ENCODE assay signal across 10 cellular contexts in the genomic region with DNA sequence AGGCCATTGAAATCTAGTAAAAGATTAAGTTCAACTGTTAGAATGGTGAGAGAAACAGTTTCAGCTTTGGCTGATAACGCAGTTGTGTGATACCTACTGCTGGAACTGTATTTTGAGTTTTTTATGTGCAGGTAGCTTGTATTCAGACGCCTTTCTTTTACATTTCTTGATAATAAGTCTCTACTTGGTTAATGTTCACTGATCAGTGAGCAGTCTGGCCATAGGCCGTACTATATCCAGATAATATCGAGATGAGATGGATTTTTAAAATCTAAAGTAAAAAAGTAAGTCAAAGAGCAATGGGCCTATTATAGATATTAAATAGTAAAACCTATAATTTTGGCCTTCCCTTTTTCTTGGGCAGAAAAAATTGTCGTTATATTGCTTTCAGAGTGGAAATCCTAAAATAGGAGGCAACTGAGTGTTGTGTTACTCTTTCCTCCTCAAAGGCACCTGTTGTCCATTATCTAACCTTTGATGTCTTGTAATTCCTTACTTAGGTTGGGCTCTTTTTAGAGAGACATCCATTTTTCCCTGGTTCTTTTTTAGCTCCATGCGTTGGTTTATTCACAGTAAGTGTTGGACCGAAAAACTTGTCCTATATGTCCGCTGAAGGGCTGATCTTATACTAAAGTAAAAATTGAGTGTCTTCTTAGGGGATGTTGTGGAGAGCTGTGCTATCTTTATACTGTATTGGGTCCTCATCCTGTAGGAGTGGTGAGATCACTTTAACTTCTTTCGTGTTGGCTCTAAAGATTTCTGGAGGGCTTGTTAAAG. TPM values are rescaled to one million over a fixed set of nuclear protein-coding genes. Genes with fewer than 3 reads are reported as not detected.
A peak's percentile ranks its signal among the peaks of the same experiment; 100 is the strongest.
DNase-seq lines count a peak whose midpoint lies in the region; ATAC-seq, FAIRE-seq and TF ChIP-seq lines count a peak whose summit lies in the region.
"Had no signal": no experiment of that assay in that cellular context is flagged by ENCODE, and none has a peak within 500 bp of the region (broad histone marks: within the 10 kb centered on the region; RNA-seq: fewer than 3 reads in every experiment).

No MANE protein-coding gene starts in this region.

- CTCF ChIA-PET in mammary epithelial cell (lab: Charles Lee; ENCODE audit: low non-redundant PET), result no interaction called here

- in situ Hi-C loops in mammary epithelial cell (cut with MboI; ENCODE audit: low sequenced_read_pairs in 2 of 2), result no loop called here

- no peak for FAIRE-seq in HTR-8/SVneo (lab: Jason Lieb, UNC)

- peak overlapping the region; percentile 70 for H3K4me2 ChIP-seq in mammary epithelial cell (ENCODE audit: insufficient read depth, low read depth, low read length)

- 67 to 78% (median 73%) methylated on average over 9 of the region's 9 CpGs for WGBS in heart left ventricle, 4 donors
- WGBS in mammary epithelial cell (ENCODE audit: low coverage, missing lambda C conversion rate), result 72% methylated on average over 9 of the region's 9 CpGs
- 56% methylated on average over 5 of the region's 9 CpGs; no CpG with 5 or more reads in 1 of the 2 experiments for WGBS in mesodermal cell (ENCODE audit: insufficient coverage in 2 of 2), 2 experiments

- intact Hi-C loops in heart left ventricle (cut with DNase I), result loop anchor here in 1 of 10 donors (2.0 kb wide), 1 partner anchor 68 kb away; no protein-coding TSS in a partner anchor
- intact Hi-C loops in cardiac septum (cut with DNase I), result loop anchor here (5.0 kb wide), 1 partner anchor 39 kb away; no protein-coding TSS in a partner anchor
- intact Hi-C loops in mammary epithelial cell (cut with micrococcal nuclease), result no loop called here
- intact Hi-C loops in vagina (cut with DNase I), result no loop called here

- H3K27me3 ChIP-seq in heart left ventricle, result no peaks in the 10 kb centered on the region
- H3K27me3 ChIP-seq in mammary epithelial cell (ENCODE audit: insufficient read depth, low read length), result no peaks in the 10 kb centered on the region
- H3K27me3 ChIP-seq in vagina, result no peaks in the 10 kb centered on the region

- peak overlapping the region in 9 of 12 donors; percentile 76 to 96 (median 85) for H3K4me3 ChIP-seq in heart left ventricle
- H3K4me3 ChIP-seq in mammary epithelial cell (replicated peaks in 1 of 3; ENCODE audit: insufficient read depth in 1 of 3, low read depth in 2 of 3, low read length in 3 of 3), result peak overlapping the region; percentile 66 to 88 (median 69)
- peak overlapping the region; percentile 77 for H3K4me3 ChIP-seq in mesodermal cell (ENCODE audit: extremely low read depth, insufficient read depth, low read length, poor library complexity, severe bottlenecking)
- peak overlapping the region; percentile 97 to 98 for H3K4me3 ChIP-seq in vagina

- BruUV-seq in mammary epithelial cell (replicated peaks; lab: Mats Ljungman, UMichigan), result no TSS peak

- dilution Hi-C loops in mammary epithelial cell (cut with HindIII; ENCODE audit: low sequenced_read_pairs), result no loop called here

- H2AFZ ChIP-seq in mammary epithelial cell (ENCODE audit: low read depth, low read length), result peak overlapping the region; percentile 98

- peaks cover 54% of the 10 kb centered on the region for H3K79me2 ChIP-seq in mammary epithelial cell (ENCODE audit: insufficient read depth, low read length)

- H3K9ac ChIP-seq in mammary epithelial cell (ENCODE audit: insufficient read depth, low read length), result peak overlapping the region; percentile 89

- no peak for TF ChIP-seq CTCF in heart left ventricle (IDR thresholded peaks at IDR 0.05)
- no peak for TF ChIP-seq CTCF in mammary epithelial cell (conservative IDR thresholded peaks at IDR 0.05 in 1 of 2, IDR thresholded peaks at IDR 0.05 in 1 of 2; ENCODE audit: extremely low read depth in 1 of 2, insufficient read depth in 1 of 2, low read depth in 1 of 2, low read length in 2 of 2)
- TF ChIP-seq CTCF in vagina (IDR thresholded peaks at IDR 0.05), result no peak

- ATAC-seq in heart left ventricle (no peak), HG03108 (IDR thresholded peaks at IDR 0.05; ENCODE audit: unreplicated experiment) (no peak), GM19463 (IDR thresholded peaks at IDR 0.05; ENCODE audit: unreplicated experiment) (no peak)

- H3K27ac ChIP-seq in heart left ventricle (peak overlapping the region in 5 of 12 donors; percentile 85 to 93 (median 89)), mammary epithelial cell (ENCODE audit: insufficient read depth, low read depth, low read length) (no peak overlapping the region), mesodermal cell (ENCODE audit: low read depth, low read length, severe bottlenecking) (no peak overlapping the region), vagina (peak overlapping the region; percentile 91)

- no peaks in the 10 kb centered on the region for H3K9me3 ChIP-seq in heart left ventricle
- no peaks in the 10 kb centered on the region for H3K9me3 ChIP-seq in mammary epithelial cell (replicated peaks; ENCODE audit: insufficient read depth, low read length)
- peaks cover 5% of the 10 kb centered on the region for H3K9me3 ChIP-seq in mesodermal cell (ENCODE audit: control insufficient read depth, low read length)
- no peaks in the 10 kb centered on the region for H3K9me3 ChIP-seq in vagina

- no peak for TF ChIP-seq POLR2A in heart left ventricle (IDR thresholded peaks at IDR 0.05)
- TF ChIP-seq POLR2A in vagina (IDR thresholded peaks at IDR 0.05), result no peak

- no peaks in the 10 kb centered on the region for H3K36me3 ChIP-seq in heart left ventricle
- no peaks in the 10 kb centered on the region for H3K36me3 ChIP-seq in mammary epithelial cell (ENCODE audit: insufficient read depth, low read length)
- no peaks in the 10 kb centered on the region for H3K36me3 ChIP-seq in mesodermal cell (ENCODE audit: control insufficient read depth, insufficient read depth, low read length)
- H3K36me3 ChIP-seq in vagina, result no peaks in the 10 kb centered on the region

- DNase-seq in heart left ventricle, result no peak
- DNase-seq in cardiac septum (ENCODE audit: low spot score), result no peak
- DNase-seq in mammary epithelial cell, result no peak
- DNase-seq in vagina (ENCODE audit: extremely low spot score in 2 of 2), result no peak
- DNase-seq in HTR-8/SVneo (ENCODE audit: insufficient read length, low spot score), result no peak
- DNase-seq: activated CD8-positive, alpha-beta memory T cell treated with anti-CD3 and anti-CD28 coated beads, Interleukin-2, amount 10 ng/mL, durations not matched to agents 7 days and 5 days; AML-193 had no signal

- H3K4me1 ChIP-seq in heart left ventricle (peaks cover 0 to 46% (median 25%) of the 10 kb centered on the region in 12 donors), mammary epithelial cell (ENCODE audit: insufficient read depth, low read length) (peaks cover 22% of the 10 kb centered on the region), mesodermal cell (ENCODE audit: control insufficient read depth, insufficient read depth, low read length, poor library complexity, severe bottlenecking) (no peaks in the 10 kb centered on the region), vagina (peaks cover 38% of the 10 kb centered on the region)

- H4K20me1 ChIP-seq in mammary epithelial cell (ENCODE audit: insufficient read depth, low read length), result no peaks in the 10 kb centered on the region

RNA-seq across cellular contexts. Expression of gene EML4, which starts 1.7 kb away (rescaled TPM):
- total RNA-seq in heart left ventricle (10 to 100 TPM in 2 of 9 donors, 1 to 10 TPM in 7; 3.5 to 32.8 (median 5.7) TPM), cardiac septum (7.9 TPM), mammary epithelial cell (10 to 100 TPM; 32.0 to 32.2 TPM), vagina (26.0 TPM)
- polyA plus RNA-seq in heart left ventricle (1 to 10 TPM; 2.3 to 3.7 TPM), mammary epithelial cell (19.9 TPM)
- 35.2 TPM for polyA minus RNA-seq in mammary epithelial cell
- 60.0 TPM for polyA plus RNA-seq in mesodermal cell (2013, experiment 1 of 2)
- polyA plus RNA-seq in mesodermal cell (2013, experiment 2 of 2), result 56.2 TPM
